In the genomic region with DNA sequence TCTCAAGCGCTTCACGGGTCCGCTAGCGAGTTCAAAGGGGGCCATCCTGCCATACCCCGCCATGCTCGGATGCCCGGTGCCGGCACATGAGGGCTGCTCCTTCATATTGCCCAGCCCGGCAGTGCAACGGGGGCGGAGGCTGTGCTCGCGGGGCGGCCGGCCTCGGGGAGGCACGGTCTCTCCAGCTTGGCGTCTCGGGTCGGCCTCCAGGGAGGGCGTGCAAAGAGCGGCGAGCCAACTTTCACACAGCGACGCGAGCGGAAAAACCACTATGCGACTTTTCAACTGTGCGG, we compare ENCODE assay signal across 8 cellular contexts.
A peak's percentile ranks its signal among the peaks of the same experiment; 100 is the strongest.
DNase-seq lines count a peak whose midpoint lies in the region; ATAC-seq and TF ChIP-seq lines count a peak whose summit lies in the region.

No MANE protein-coding gene starts in this region.

- DNase-seq in BE2C (peak; percentile 52), T-cell (no peak), foreskin keratinocyte (no peak), psoas muscle (no peak), inferior parietal cortex (ENCODE audit: extremely low spot score) (no peak), GDM1 (lab: John Stamatoyannopoulos, UW) (no peak)

- TF ChIP-seq CTCF in BE2C (IDR thresholded peaks at IDR 0.05; ENCODE audit: low read depth, low read length), result no peak
- TF ChIP-seq CTCF in foreskin keratinocyte (conservative IDR thresholded peaks at IDR 0.05), result no peak
- TF ChIP-seq CTCF in psoas muscle (IDR thresholded peaks at IDR 0.05), result no peak

- no peaks in the 10 kb centered on the region; the same call in 1 of the 2 replicates for H3K36me3 ChIP-seq in BE2C
- no peaks in the 10 kb centered on the region for H3K36me3 ChIP-seq in psoas muscle (ENCODE audit: insufficient read depth in 1 of 2, low read depth in 1 of 2)

- no peak overlapping the region for H3K27ac ChIP-seq in foreskin keratinocyte
- H3K27ac ChIP-seq in psoas muscle, result peak overlapping the region; percentile 94

- H3K4me3 Mint-ChIP-seq in T-cell, result peak overlapping the region; percentile 91 to 98 (median 95)

- intact Hi-C loops in psoas muscle (cut with DNase I), result loop anchor here (1.0 to 5.0 kb wide), 5 partner anchors 83 to 333 kb away; no protein-coding TSS in a partner anchor

- CTCF ChIA-PET in T-cell (lab: Charles Lee), result interaction anchor here (0.6 to 1.8 kb wide), 5 partner anchors 54 to 153 kb away, joined by 3 to 14 read pairs (median 3); no protein-coding TSS in a partner anchor

- peaks cover 17% of the 10 kb centered on the region for H3K36me3 Mint-ChIP-seq in T-cell

- H3K4me1 Mint-ChIP-seq in T-cell, result peaks cover 63 to 68% (median 68%) of the 10 kb centered on the region in 3 donors

- POLR2A ChIA-PET in T-cell (lab: Charles Lee), result interaction anchor here (0.6 to 1.5 kb wide), 6 partner anchors 85 to 578 kb away, joined by 3 to 14 read pairs (median 4); no protein-coding TSS in a partner anchor

- H3K9me3 ChIP-seq in BE2C (no peaks in the 10 kb centered on the region), psoas muscle (no peaks in the 10 kb centered on the region)

- H3K27ac Mint-ChIP-seq in T-cell, result peak overlapping the region; percentile 100

- H3K27me3 Mint-ChIP-seq in T-cell, result no peaks in the 10 kb centered on the region

- peak overlapping the region; percentile 95 for H3K4me3 ChIP-seq in BE2C (ENCODE audit: low read depth, low read length)
- peak overlapping the region; percentile 87 for H3K4me3 ChIP-seq in psoas muscle

- peak; percentile 56 for ATAC-seq in GM21717 (IDR thresholded peaks at IDR 0.05; ENCODE audit: unreplicated experiment)
- ATAC-seq in T-cell (replicated peaks in 1 of 4), result peak in 1 of 4 experiments; percentile 24
- ATAC-seq in foreskin keratinocyte, result peak; percentile 47
- ATAC-seq in psoas muscle, result no peak
- no peak for ATAC-seq in GM19395 (IDR thresholded peaks at IDR 0.05; ENCODE audit: unreplicated experiment)

- H3K4me1 ChIP-seq in BE2C (peaks cover 14% of the 10 kb centered on the region; the same call in 1 of the 2 replicates), foreskin keratinocyte (peaks cover 15% of the 10 kb centered on the region), psoas muscle (peaks cover 50% of the 10 kb centered on the region)

- 0 to 2% (median 0%) methylated on average over 27 to 29 of the region's 29 CpGs for WGBS in psoas muscle, 3 donors

- H3K27me3 ChIP-seq in BE2C, result no peaks in the 10 kb centered on the region
- peaks cover 16% of the 10 kb centered on the region for H3K27me3 ChIP-seq in foreskin keratinocyte
- H3K27me3 ChIP-seq in psoas muscle (ENCODE audit: insufficient read depth in 3 of 3, low read length in 2 of 3), result no peaks in the 10 kb centered on the region

- H3K9me3 Mint-ChIP-seq in T-cell, result no peaks in the 10 kb centered on the region

Comparison
In these comparisons a context has a peak if more than half of its experiments do, and no peak if none do; other contexts are left out.
1. ATAC-seq: peak in GM21717 (single experiment) and foreskin keratinocyte (single experiment); none in psoas muscle (0 of 4) and GM19395 (single experiment).